19 cellular contexts compared by ENCODE assay signal in genomic region chrX:68999351-68999750, GRCh38.
A peak's percentile ranks its signal among the peaks of the same experiment; 100 is the strongest.
DNase-seq lines count a peak whose midpoint lies in the region; ATAC-seq and TF ChIP-seq lines count a peak whose summit lies in the region.
"Had no signal": no experiment of that assay in that cellular context is flagged by ENCODE, and none has a peak within 500 bp of the region (broad histone marks: within the 10 kb centered on the region; RNA-seq: fewer than 3 reads in every experiment).

No MANE protein-coding gene starts in this region.

- H3K36me3 Mint-ChIP-seq in neural progenitor cell: no peaks in the 10 kb centered on the region
- H3K36me3 Mint-ChIP-seq: natural killer cell had no signal

- no peak overlapping the region for H3K4me3 Mint-ChIP-seq in neural progenitor cell
- H3K4me3 Mint-ChIP-seq: dendritic cell treated with granulocyte-macrophage colony-stimulating factor and Interleukin-4, amounts not matched to agents 40 ng/mL and 50 ng/mL, for 4 days; natural killer cell; T-helper 1 cell treated with Interleukin-12 subunit alpha and Interleukin-12 subunit beta and Interleukin-4 antibody, amounts not matched to agents 30 μg/mL and 1 μg/mL, for 36 hours had no signal

- H3K4me3 ChIP-seq in epithelial cell of esophagus (ENCODE audit: low read length) (no peak overlapping the region), mucosa of rectum (ENCODE audit: low read length in 2 of 2) (no peak overlapping the region), neural progenitor cell (no peak overlapping the region)

- H3K27ac Mint-ChIP-seq in neural progenitor cell: no peak overlapping the region
- H3K27ac Mint-ChIP-seq: dendritic cell treated with granulocyte-macrophage colony-stimulating factor and Interleukin-4, amounts not matched to agents 40 ng/mL and 50 ng/mL, for 4 days; natural killer cell; T-helper 1 cell treated with Interleukin-12 subunit alpha and Interleukin-12 subunit beta and Interleukin-4 antibody, amounts not matched to agents 30 μg/mL and 1 μg/mL, for 36 hours had no signal

- peak; percentile 65 for DNase-seq in ELF-1 (ENCODE audit: low read depth, low spot score)
- peak; percentile 64 to 74 for DNase-seq in NCI-H526 (lab: John Stamatoyannopoulos, UW)
- DNase-seq in epithelial cell of esophagus (ENCODE audit: low read depth): peak; percentile 92
- DNase-seq in activated T-cell treated with anti-CD3 and anti-CD28 coated beads, Interleukin-2, amount 50 U/mL, for 1 hour: no peak
- no peak for DNase-seq in neural progenitor cell (ENCODE audit: low spot score)
- DNase-seq: activated CD4-positive, alpha-beta T cell treated with anti-CD3 and anti-CD28 coated beads for 1 hour; activated naive CD4-positive, alpha-beta T cell treated with Interleukin-2 at 50 U/mL for 16 hours; Caco-2; hypothalamus; left ventricle myocardium superior; natural killer cell; NCI-H524 treated with DMSO at 0.1 percent for 48 hours; RPMI8226 had no signal

- no peaks in the 10 kb centered on the region for H3K9me3 ChIP-seq in mucosa of rectum (ENCODE audit: control insufficient read depth in 2 of 2, low read length in 2 of 2)
- H3K9me3 ChIP-seq in neural progenitor cell (ENCODE audit: low read depth): no peaks in the 10 kb centered on the region
- H3K9me3 ChIP-seq: Caco-2 had no signal

- ATAC-seq in HG02973 (IDR thresholded peaks at IDR 0.05; ENCODE audit: unreplicated experiment) (no peak), HG03159 (IDR thresholded peaks at IDR 0.05; ENCODE audit: unreplicated experiment) (no peak)
- ATAC-seq: left ventricle myocardium superior had no signal

- no peaks in the 10 kb centered on the region for H3K79me2 ChIP-seq in neural progenitor cell (ENCODE audit: low read depth)

- TF ChIP-seq CTCF in epithelial cell of esophagus (IDR thresholded peaks at IDR 0.05; ENCODE audit: insufficient read depth, low read depth, low read length, missing control alignments) (no peak), neural progenitor cell (IDR thresholded peaks at IDR 0.05) (no peak)

- H3K36me3 ChIP-seq in mucosa of rectum (ENCODE audit: control insufficient read depth in 2 of 2, insufficient read depth in 2 of 2, low read length in 2 of 2) (no peaks in the 10 kb centered on the region), neural progenitor cell (no peaks in the 10 kb centered on the region)

- no peak overlapping the region for H2AFZ ChIP-seq in neural progenitor cell (replicated peaks)

- H3K4me1 Mint-ChIP-seq in neural progenitor cell: peaks cover 3% of the 10 kb centered on the region
- H3K4me1 Mint-ChIP-seq: natural killer cell had no signal

- H3K27ac ChIP-seq in mucosa of rectum (ENCODE audit: low read depth in 2 of 2, low read length in 2 of 2): peak overlapping the region; percentile 0 to 38
- no peak overlapping the region for H3K27ac ChIP-seq in neural progenitor cell
- H3K27ac ChIP-seq: HL-60 had no signal

- no peak overlapping the region for H3K4me2 ChIP-seq in neural progenitor cell

- H3K27me3 Mint-ChIP-seq in neural progenitor cell (ENCODE audit: insufficient read depth, low read depth): peaks cover 3% of the 10 kb centered on the region

- no peaks in the 10 kb centered on the region for H4K20me1 ChIP-seq in neural progenitor cell (ENCODE audit: low read depth)

- H3K9ac ChIP-seq in mucosa of rectum (ENCODE audit: low read depth in 1 of 2, low read length in 2 of 2) (no peak overlapping the region), neural progenitor cell (no peak overlapping the region)

- H3K4me1 ChIP-seq in mucosa of rectum (ENCODE audit: control insufficient read depth in 2 of 2, insufficient read depth in 2 of 2, low read length in 2 of 2): peaks cover 22 to 23% of the 10 kb centered on the region in 2 donors
- H3K4me1 ChIP-seq in neural progenitor cell: peaks cover 7% of the 10 kb centered on the region

- H3K9me3 Mint-ChIP-seq in neural progenitor cell: peaks cover 2% of the 10 kb centered on the region
- H3K9me3 Mint-ChIP-seq: dendritic cell treated with granulocyte-macrophage colony-stimulating factor and Interleukin-4, amounts not matched to agents 40 ng/mL and 50 ng/mL, for 4 days; natural killer cell; T-helper 1 cell treated with Interleukin-12 subunit alpha and Interleukin-12 subunit beta and Interleukin-4 antibody, amounts not matched to agents 30 μg/mL and 1 μg/mL, for 36 hours had no signal

- H3F3A ChIP-seq in neural progenitor cell (ENCODE audit: low read depth): no peaks in the 10 kb centered on the region

- H3K27me3 ChIP-seq in mucosa of rectum (ENCODE audit: control insufficient read depth in 2 of 2, insufficient read depth in 2 of 2, low read length in 2 of 2): peaks cover 4 to 16% of the 10 kb centered on the region in 2 donors
- no peaks in the 10 kb centered on the region for H3K27me3 ChIP-seq in neural progenitor cell

Comparison
In these comparisons a context has a peak if more than half of its experiments do, and no peak if none do; other contexts are left out.
1. DNase-seq: peak in ELF-1 (single experiment), NCI-H526 (2 of 2) and epithelial cell of esophagus (single experiment); none in activated T-cell treated with anti-CD3 and anti-CD28 coated beads, Interleukin-2, amount 50 U/mL, for 1 hour (single experiment) and neural progenitor cell (single experiment).